Comparison of ENCODE assay signal across 25 cellular contexts in the genomic region with DNA sequence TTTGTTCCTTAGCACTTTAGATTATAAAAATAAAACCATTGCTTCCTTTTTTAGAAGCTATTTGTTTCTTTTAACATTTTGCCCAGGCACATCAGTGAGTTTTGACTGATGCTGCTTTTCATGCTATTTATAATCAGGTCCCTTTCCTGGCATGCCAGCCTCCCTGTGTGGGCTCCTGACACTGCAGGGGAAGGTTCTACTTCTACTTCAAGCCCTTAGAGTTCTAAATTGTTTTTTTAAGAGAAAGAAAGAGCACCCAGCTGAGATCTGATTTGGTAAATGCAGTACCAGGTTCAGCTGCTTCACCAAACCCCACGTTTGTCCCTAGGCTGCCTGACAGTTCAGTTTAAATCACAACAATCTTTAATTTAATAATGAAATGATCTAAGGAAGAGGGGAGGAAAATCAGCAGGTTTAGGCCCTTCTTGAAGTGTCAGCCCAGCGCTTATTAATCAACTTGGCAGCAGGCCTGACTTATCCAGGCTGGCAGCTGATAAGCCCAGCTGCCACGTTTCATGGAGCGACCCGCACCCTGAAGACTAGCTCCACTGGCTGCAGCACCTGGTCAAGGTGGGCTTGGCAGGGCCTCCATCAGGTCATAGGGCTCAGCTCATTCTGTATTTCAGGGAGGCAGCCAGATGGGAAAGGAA. TPM values are rescaled to one million over a fixed set of nuclear protein-coding genes. Genes with fewer than 3 reads are reported as not detected.
A peak's percentile ranks its signal among the peaks of the same experiment; 100 is the strongest.
DNase-seq lines count a peak whose midpoint lies in the region; ATAC-seq and TF ChIP-seq lines count a peak whose summit lies in the region.
"Had no signal": no experiment of that assay in that cellular context is flagged by ENCODE, and none has a peak within 500 bp of the region (broad histone marks: within the 10 kb centered on the region; RNA-seq: fewer than 3 reads in every experiment).

No MANE protein-coding gene starts in this region.

- H3K27me3 ChIP-seq in endocrine pancreas (ENCODE audit: control insufficient read depth, insufficient read depth, low read length) (no peaks in the 10 kb centered on the region), stomach smooth muscle (ENCODE audit: control insufficient read depth in 1 of 2, insufficient read depth in 2 of 2, low read length in 2 of 2) (no peaks in the 10 kb centered on the region)
- H3K27me3 ChIP-seq: right atrium auricular region, spleen had no signal

- no peaks in the 10 kb centered on the region for H3K36me3 ChIP-seq in endocrine pancreas (ENCODE audit: control insufficient read depth, insufficient read depth, low read length)
- no peaks in the 10 kb centered on the region for H3K36me3 ChIP-seq in stomach smooth muscle (ENCODE audit: control insufficient read depth in 2 of 2, insufficient read depth in 2 of 2, low read length in 2 of 2)
- H3K36me3 ChIP-seq: right atrium auricular region, spleen had no signal

- H3K9ac ChIP-seq in endocrine pancreas (ENCODE audit: control insufficient read depth, insufficient read depth, low read length) (peak overlapping the region; percentile 36), stomach smooth muscle (ENCODE audit: low read length in 2 of 2) (no peak overlapping the region)
- H3K9ac ChIP-seq: SK-N-SH had no signal

- H3K9me3 Mint-ChIP-seq in Calu3 (ENCODE audit: low read depth, unreplicated experiment) = peaks cover 2% of the 10 kb centered on the region
- no peaks in the 10 kb centered on the region for H3K9me3 Mint-ChIP-seq in activated naive CD8-positive, alpha-beta T cell treated with anti-CD3 and anti-CD28 coated beads, Interleukin-2, amount 50 U/mL, for 24 hours
- H3K9me3 Mint-ChIP-seq: IgD-negative memory B cell; T-helper 1 cell treated with Interleukin-12 subunit alpha and Interleukin-12 subunit beta and Interleukin-4 antibody, amounts not matched to agents 30 μg/mL and 1 μg/mL, for 36 hours had no signal

- H3K4me1 ChIP-seq in endocrine pancreas (ENCODE audit: control insufficient read depth, insufficient read depth, low read length) (no peaks in the 10 kb centered on the region), stomach smooth muscle (ENCODE audit: control insufficient read depth, insufficient read depth, low read length) (peaks cover 14% of the 10 kb centered on the region)
- H3K4me1 ChIP-seq: right atrium auricular region, spleen had no signal

- no peaks in the 10 kb centered on the region for H3K27me3 Mint-ChIP-seq in Calu3 (ENCODE audit: unreplicated experiment)
- H3K27me3 Mint-ChIP-seq in activated naive CD8-positive, alpha-beta T cell treated with anti-CD3 and anti-CD28 coated beads, Interleukin-2, amount 50 U/mL, for 24 hours = no peaks in the 10 kb centered on the region
- H3K27me3 Mint-ChIP-seq: activated naive CD8-positive, alpha-beta T cell treated with anti-CD3 and anti-CD28 coated beads, Interleukin-2, amount 10 ng/mL, durations not matched to agents 7 days and 5 days; naive thymus-derived CD8-positive, alpha-beta T cell had no signal

- CTCF ChIA-PET in Calu3 (lab: Charles Lee) = no interaction called here

- ATAC-seq in activated naive CD8-positive, alpha-beta T cell treated with anti-CD3 and anti-CD28 coated beads, Interleukin-2, amount 50 U/mL, for 24 hours = no peak
- ATAC-seq: activated CD8-positive, alpha-beta T cell treated with anti-CD3 and anti-CD28 coated beads, Interleukin-2, amount 10 ng/mL, durations not matched to agents 7 days and 5 days; naive thymus-derived CD8-positive, alpha-beta T cell had no signal

- no peaks in the 10 kb centered on the region for H3K4me1 Mint-ChIP-seq in Calu3 (ENCODE audit: low read depth, unreplicated experiment)
- no peaks in the 10 kb centered on the region for H3K4me1 Mint-ChIP-seq in activated naive CD8-positive, alpha-beta T cell treated with anti-CD3 and anti-CD28 coated beads, Interleukin-2, amount 50 U/mL, for 24 hours
- H3K4me1 Mint-ChIP-seq: activated naive CD8-positive, alpha-beta T cell treated with anti-CD3 and anti-CD28 coated beads, Interleukin-2, amount 10 ng/mL, durations not matched to agents 7 days and 5 days had no signal

- H3K27ac Mint-ChIP-seq in Calu3 (ENCODE audit: unreplicated experiment) = no peak overlapping the region
- H3K27ac Mint-ChIP-seq in activated naive CD8-positive, alpha-beta T cell treated with anti-CD3 and anti-CD28 coated beads, Interleukin-2, amount 50 U/mL, for 24 hours = no peak overlapping the region
- H3K27ac Mint-ChIP-seq: activated CD8-positive, alpha-beta T cell treated with anti-CD3 and anti-CD28 coated beads, Interleukin-2, amount 10 ng/mL, durations not matched to agents 7 days and 5 days; activated naive CD8-positive, alpha-beta T cell treated with anti-CD3 and anti-CD28 coated beads, Interleukin-2, amount 10 ng/mL, durations not matched to agents 7 days and 5 days; IgD-negative memory B cell; T-helper 1 cell treated with Interleukin-12 subunit alpha and Interleukin-12 subunit beta and Interleukin-4 antibody, amounts not matched to agents 30 μg/mL and 1 μg/mL, for 36 hours had no signal

- no TSS peak for BruUV-seq in Calu3 (replicated peaks; lab: Mats Ljungman, UMichigan)

- peak overlapping the region; percentile 31 for H3K27ac ChIP-seq in stomach smooth muscle (ENCODE audit: low read length)
- H3K27ac ChIP-seq: 22Rv1, right atrium auricular region, spleen had no signal

- intact Hi-C loops in Calu3 (cut with micrococcal nuclease; ENCODE audit: unreplicated experiment) = no loop called here

- H3K9me3 ChIP-seq in endocrine pancreas (ENCODE audit: control insufficient read depth, low read length) = no peaks in the 10 kb centered on the region
- no peaks in the 10 kb centered on the region for H3K9me3 ChIP-seq in stomach smooth muscle (ENCODE audit: control insufficient read depth in 2 of 2, low read length in 2 of 2)
- H3K9me3 ChIP-seq: right atrium auricular region, SK-N-SH, spleen had no signal

- no peak for TF ChIP-seq CTCF in Calu3 (IDR thresholded peaks at IDR 0.05; ENCODE audit: unreplicated experiment)

- no peaks in the 10 kb centered on the region for H3K36me3 Mint-ChIP-seq in Calu3 (ENCODE audit: insufficient read depth, unreplicated experiment)
- no peaks in the 10 kb centered on the region for H3K36me3 Mint-ChIP-seq in activated naive CD8-positive, alpha-beta T cell treated with anti-CD3 and anti-CD28 coated beads, Interleukin-2, amount 50 U/mL, for 24 hours (ENCODE audit: low read depth)
- H3K36me3 Mint-ChIP-seq: activated naive CD8-positive, alpha-beta T cell treated with anti-CD3 and anti-CD28 coated beads, Interleukin-2, amount 10 ng/mL, durations not matched to agents 7 days and 5 days had no signal

- H3K4me3 ChIP-seq in endocrine pancreas (ENCODE audit: control insufficient read depth, insufficient read depth, low read length) (no peak overlapping the region), stomach smooth muscle (ENCODE audit: low read length in 2 of 2) (no peak overlapping the region)
- H3K4me3 ChIP-seq: right atrium auricular region, spleen had no signal

- DNase-seq in NCI-H146 (lab: John Stamatoyannopoulos, UW) (peak; percentile 8), NCI-H146 treated with DMSO at 0.1 percent for 48 hours (lab: John Stamatoyannopoulos, UW; ENCODE audit: unreplicated experiment) (no peak), NCI-H82 treated with DMSO at 0.1 percent for 48 hours (lab: John Stamatoyannopoulos, UW; ENCODE audit: unreplicated experiment) (peak; percentile 49), dedifferentiated amniotic fluid mesenchymal stem cell (ENCODE audit: extremely low spot score) (no peak), Calu3 (no peak)
- DNase-seq in activated naive CD8-positive, alpha-beta T cell treated with anti-CD3 and anti-CD28 coated beads, Interleukin-2, amount 50 U/mL, for 24 hours = no peak
- DNase-seq: activated CD4-positive, CD25-positive, alpha-beta regulatory T cell treated with anti-CD3 and anti-CD28 coated beads, Interleukin-2, amount 50 U/mL, for 72 hours; activated CD8-positive, alpha-beta T cell treated with anti-CD3 and anti-CD28 coated beads, Interleukin-2, amount 10 ng/mL, durations not matched to agents 7 days and 5 days; activated effector memory CD4-positive, alpha-beta T cell treated with Interleukin-2 at 50 U/mL for 16 hours; activated naive CD8-positive, alpha-beta T cell treated with anti-CD3 and anti-CD28 coated beads, Interleukin-2, amount 10 ng/mL, durations not matched to agents 7 days and 5 days; activated T-cell treated with anti-CD3 and anti-CD28 coated beads for 4 hours; kidney; naive thymus-derived CD8-positive, alpha-beta T cell; NCI-H1092; NCI-H2081; NCI-H345; spleen had no signal

- no peak overlapping the region for H3K4me3 Mint-ChIP-seq in Calu3 (ENCODE audit: low read depth, unreplicated experiment)
- H3K4me3 Mint-ChIP-seq in activated naive CD8-positive, alpha-beta T cell treated with anti-CD3 and anti-CD28 coated beads, Interleukin-2, amount 50 U/mL, for 24 hours = no peak overlapping the region
- H3K4me3 Mint-ChIP-seq: activated CD8-positive, alpha-beta T cell treated with anti-CD3 and anti-CD28 coated beads, Interleukin-2, amount 10 ng/mL, durations not matched to agents 7 days and 5 days; activated naive CD8-positive, alpha-beta T cell treated with anti-CD3 and anti-CD28 coated beads, Interleukin-2, amount 10 ng/mL, durations not matched to agents 7 days and 5 days; IgD-negative memory B cell; naive thymus-derived CD8-positive, alpha-beta T cell; T-helper 1 cell treated with Interleukin-12 subunit alpha and Interleukin-12 subunit beta and Interleukin-4 antibody, amounts not matched to agents 30 μg/mL and 1 μg/mL, for 36 hours had no signal

RNA-seq across cellular contexts. Expression of a gene that starts 29.0 kb away (rescaled TPM):
- total RNA-seq in Calu3 (2022) = 23.0 and 29.5 TPM in 2 replicates
- total RNA-seq: lower leg skin had no signal

RNA-seq across cellular contexts. Expression of a gene that starts 56.9 kb away (rescaled TPM):
- 118 and 138 TPM in 2 replicates for total RNA-seq in Calu3 (2022)

Comparison
In these comparisons a context has a peak if more than half of its experiments do, and no peak if none do; other contexts are left out.
1. DNase-seq: peak in NCI-H146 (single experiment) and NCI-H82 treated with DMSO at 0.1 percent for 48 hours (single experiment); none in NCI-H146 treated with DMSO at 0.1 percent for 48 hours (single experiment), dedifferentiated amniotic fluid mesenchymal stem cell (single experiment), Calu3 (single experiment) and activated naive CD8-positive, alpha-beta T cell treated with anti-CD3 and anti-CD28 coated beads, Interleukin-2, amount 50 U/mL, for 24 hours (single experiment).